ENCODE assay signal across 11 cellular contexts in genomic region chr10:103652599-103653281, GRCh38.
DNase-seq lines count a peak whose midpoint lies in the region; TF ChIP-seq lines count a peak whose summit lies in the region.
"Had no signal": no experiment of that assay in that cellular context is flagged by ENCODE, and none has a peak within 500 bp of the region (broad histone marks: within the 10 kb centered on the region; RNA-seq: fewer than 3 reads in every experiment).

No MANE protein-coding gene starts in this region.

- no peaks in the 10 kb centered on the region for H3K27me3 Mint-ChIP-seq in endodermal cell (ENCODE audit: insufficient read depth)
- H3K27me3 Mint-ChIP-seq: B cell, T-helper 17 cell had no signal

- H3K36me3 Mint-ChIP-seq in endodermal cell (ENCODE audit: low read depth): peaks cover 15% of the 10 kb centered on the region

- H3K27me3 ChIP-seq in esophagus muscularis mucosa (no peaks in the 10 kb centered on the region), muscle layer of colon (ENCODE audit: control insufficient read depth in 1 of 2, insufficient read depth in 2 of 2, low read length in 2 of 2) (no peaks in the 10 kb centered on the region), endodermal cell (ENCODE audit: control insufficient read depth, insufficient read depth, low read length, poor library complexity, severe bottlenecking) (no peaks in the 10 kb centered on the region)

- H3K36me3 ChIP-seq in esophagus muscularis mucosa (peaks cover 2 to 33% (median 19%) of the 10 kb centered on the region in 4 donors), muscle layer of colon (ENCODE audit: insufficient read depth, low read length) (peaks cover 29% of the 10 kb centered on the region), endodermal cell (ENCODE audit: control insufficient read depth, insufficient read depth, low read length) (no peaks in the 10 kb centered on the region)

- peak; percentile 31 for DNase-seq in AG20443 (ENCODE audit: low spot score)
- peak; percentile 42 for DNase-seq in NCI-H146 treated with DMSO at 0.1 percent for 48 hours (lab: John Stamatoyannopoulos, UW; ENCODE audit: unreplicated experiment)
- DNase-seq in esophagus muscularis mucosa (ENCODE audit: extremely low spot score): no peak
- no peak for DNase-seq in COLO829 (ENCODE audit: low spot score)
- no peak for DNase-seq in GM10248 (ENCODE audit: extremely low spot score)
- no peak for DNase-seq in endodermal cell
- DNase-seq in H4 (ENCODE audit: low spot score): no peak
- DNase-seq: activated CD8-positive, alpha-beta memory T cell treated with anti-CD3 and anti-CD28 coated beads for 24 hours; T-helper 17 cell had no signal

- 73% methylated on average over 14 of the region's 15 CpGs for WGBS in esophagus muscularis mucosa
- 87 to 89% methylated on average over 10 to 15 of the region's 15 CpGs for WGBS in endodermal cell (ENCODE audit: insufficient coverage in 1 of 2, insufficient read length in 1 of 2), 2 experiments

- H3K4me1 ChIP-seq in esophagus muscularis mucosa (peaks cover 61 to 75% (median 68%) of the 10 kb centered on the region in 4 donors), muscle layer of colon (ENCODE audit: insufficient read depth, low read length) (peaks cover 57% of the 10 kb centered on the region), endodermal cell (ENCODE audit: control insufficient read depth, insufficient read depth, low read length) (peaks cover 3% of the 10 kb centered on the region)

- POLR2A ChIA-PET in GM10248 (lab: Yijun Ruan, JAX): no interaction called here

- H3K9me3 ChIP-seq in esophagus muscularis mucosa (peaks cover 0 to 8% (median 0%) of the 10 kb centered on the region in 4 donors), muscle layer of colon (ENCODE audit: low read length) (no peaks in the 10 kb centered on the region), endodermal cell (ENCODE audit: control insufficient read depth, low read length) (no peaks in the 10 kb centered on the region)

- peak overlapping the region; percentile 57 to 76 (median 70) for H3K27ac ChIP-seq in esophagus muscularis mucosa (replicated peaks in 1 of 4)
- H3K27ac ChIP-seq in muscle layer of colon (ENCODE audit: low read depth, low read length): peak overlapping the region; percentile 12
- H3K27ac ChIP-seq in endodermal cell (ENCODE audit: low read depth, low read length): no peak overlapping the region

- H3K4me1 Mint-ChIP-seq in endodermal cell: peaks cover 12% of the 10 kb centered on the region
- H3K4me1 Mint-ChIP-seq: B cell had no signal

- no peak for TF ChIP-seq CTCF in esophagus muscularis mucosa (IDR thresholded peaks at IDR 0.05)
- no peak for TF ChIP-seq CTCF in GM10248 (IDR thresholded peaks at IDR 0.05; ENCODE audit: control extremely low read depth, extremely low read depth, low read depth, missing control alignments)
- no peak for TF ChIP-seq CTCF in endodermal cell (conservative IDR thresholded peaks at IDR 0.05)

- no peaks in the 10 kb centered on the region for H3K9me3 Mint-ChIP-seq in endodermal cell

- intact Hi-C loops in esophagus muscularis mucosa (cut with DNase I): no loop called here

- no peak overlapping the region for H3K4me3 Mint-ChIP-seq in endodermal cell
- H3K4me3 Mint-ChIP-seq: B cell, T-helper 17 cell had no signal

- H3K4me3 ChIP-seq in esophagus muscularis mucosa: no peak overlapping the region
- no peak overlapping the region for H3K4me3 ChIP-seq in muscle layer of colon (ENCODE audit: low read depth in 1 of 2, low read length in 2 of 2)
- H3K4me3 ChIP-seq in endodermal cell (ENCODE audit: low read length): no peak overlapping the region

- TF ChIP-seq POLR2A in esophagus muscularis mucosa (IDR thresholded peaks at IDR 0.05; ENCODE audit: low read depth): no peak

- CTCF ChIA-PET in GM10248 (lab: Yijun Ruan, JAX): interaction anchor here (0.9 to 1.5 kb wide), 2 partner anchors 23 to 34 kb away, joined by 3 to 5 read pairs; no protein-coding TSS in a partner anchor

- H3K9ac ChIP-seq in muscle layer of colon (ENCODE audit: low read length) (no peak overlapping the region), endodermal cell (ENCODE audit: extremely low read depth, low read length, poor library complexity, severe bottlenecking) (no peak overlapping the region)

- TF ChIP-seq EP300 in esophagus muscularis mucosa (IDR thresholded peaks at IDR 0.05): no peak

- H3K27ac Mint-ChIP-seq in endodermal cell: no peak overlapping the region
- H3K27ac Mint-ChIP-seq: B cell, T-helper 17 cell had no signal

Comparison
In these comparisons a context has a peak if more than half of its experiments do, and no peak if none do; other contexts are left out.
1. DNase-seq: peak in AG20443 (single experiment) and NCI-H146 treated with DMSO at 0.1 percent for 48 hours (single experiment); none in esophagus muscularis mucosa (single experiment), COLO829 (single experiment), GM10248 (single experiment), endodermal cell (single experiment) and H4 (single experiment).